9 cellular contexts compared by ENCODE assay signal in the genomic region with DNA sequence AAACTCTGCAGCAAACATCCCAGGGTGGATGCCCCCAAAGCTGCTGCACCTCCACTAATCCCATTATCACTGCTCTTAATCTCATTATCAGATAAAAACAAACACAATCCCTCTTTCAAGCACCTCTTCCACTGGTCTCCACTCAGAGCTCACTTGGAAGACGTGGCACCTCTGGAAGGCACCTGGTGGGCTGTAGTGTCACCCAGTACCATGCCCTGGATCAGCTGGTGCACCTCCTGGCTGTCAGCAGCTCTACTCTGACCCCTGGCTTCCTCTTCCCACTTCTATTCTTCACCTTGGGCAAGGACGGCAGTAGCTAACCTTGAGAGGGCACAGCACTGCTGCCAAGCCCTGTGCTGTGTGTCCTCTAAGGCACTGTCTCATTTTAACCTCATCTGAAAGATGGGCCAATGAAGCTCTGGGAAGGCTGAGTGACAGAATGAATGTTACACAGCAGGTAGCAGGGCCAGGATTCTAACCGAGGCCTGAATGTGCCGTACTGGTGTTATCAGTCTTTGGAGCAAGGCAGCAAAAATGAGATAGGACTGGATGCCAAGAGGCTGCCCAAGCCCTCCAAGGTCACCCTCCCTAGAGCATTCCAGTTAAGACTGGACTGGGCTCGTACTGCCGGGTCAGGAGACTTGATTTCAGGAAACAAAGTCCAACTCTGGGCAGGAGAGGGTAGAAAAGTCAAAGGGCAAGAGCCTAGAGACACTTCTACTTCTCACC. TPM values are rescaled to one million over a fixed set of nuclear protein-coding genes. Genes with fewer than 3 reads are reported as not detected.
DNase-seq lines count a peak whose midpoint lies in the region; ATAC-seq and TF ChIP-seq lines count a peak whose summit lies in the region.
"Had no signal": no experiment of that assay in that cellular context is flagged by ENCODE, and none has a peak within 500 bp of the region (broad histone marks: within the 10 kb centered on the region; RNA-seq: fewer than 3 reads in every experiment).

No MANE protein-coding gene starts in this region.

- H3K9me3 Mint-ChIP-seq in activated naive CD4-positive, alpha-beta T cell treated with anti-CD3 and anti-CD28 coated beads for 36 hours = peaks cover 2% of the 10 kb centered on the region

- CTCF ChIA-PET in activated naive CD4-positive, alpha-beta T cell treated with anti-CD3 and anti-CD28 coated beads for 36 hours (lab: Charles Lee) = interaction anchor here (0.6 to 1.6 kb wide), 4 partner anchors 8 to 33 kb away, joined by 3 to 4 read pairs (median 4); no protein-coding TSS in a partner anchor

- peaks cover 86% of the 10 kb centered on the region for H3K4me1 Mint-ChIP-seq in activated naive CD4-positive, alpha-beta T cell treated with anti-CD3 and anti-CD28 coated beads for 36 hours (ENCODE audit: low read depth)

- DNase-seq in activated naive CD4-positive, alpha-beta T cell treated with anti-CD3 and anti-CD28 coated beads for 36 hours = peak; percentile 26
- no peak for DNase-seq in activated naive CD4-positive, alpha-beta T cell treated with Interleukin-2 at 50 U/mL for 16 hours
- DNase-seq in choroid plexus epithelial cell (ENCODE audit: low read depth) = no peak
- DNase-seq in mucosa of gallbladder (ENCODE audit: low spot score) = peak; percentile 44
- DNase-seq in upper lobe of right lung = peak; percentile 27
- no peak for DNase-seq in NCI-H2171 (lab: John Stamatoyannopoulos, UW)
- DNase-seq: central memory CD4-positive, alpha-beta T cell had no signal

- peaks cover 92% of the 10 kb centered on the region for H3K4me1 ChIP-seq in upper lobe of right lung

- peaks cover 17% of the 10 kb centered on the region for H3K36me3 Mint-ChIP-seq in activated naive CD4-positive, alpha-beta T cell treated with anti-CD3 and anti-CD28 coated beads for 36 hours (ENCODE audit: low read depth)

- no peaks in the 10 kb centered on the region for H3K27me3 ChIP-seq in upper lobe of right lung

- H3K27me3 Mint-ChIP-seq in activated naive CD4-positive, alpha-beta T cell treated with anti-CD3 and anti-CD28 coated beads for 36 hours (ENCODE audit: low read depth) = no peaks in the 10 kb centered on the region

- no peak overlapping the region for H3K4me3 ChIP-seq in choroid plexus epithelial cell (ENCODE audit: low read depth, low read length)
- no peak overlapping the region for H3K4me3 ChIP-seq in upper lobe of right lung

- intact Hi-C loops in activated naive CD4-positive, alpha-beta T cell treated with anti-CD3 and anti-CD28 coated beads for 36 hours (cut with micrococcal nuclease) = no loop called here
- intact Hi-C loops in upper lobe of right lung (cut with DNase I) = loop anchor here (10.0 kb wide), 1 partner anchor 50 kb away; no protein-coding TSS in a partner anchor

- peak; percentile 4 for TF ChIP-seq CTCF in choroid plexus epithelial cell (conservative IDR thresholded peaks at IDR 0.05; ENCODE audit: low read depth, low read length)
- no peak for TF ChIP-seq CTCF in upper lobe of right lung (IDR thresholded peaks at IDR 0.05)

- H3K36me3 ChIP-seq in upper lobe of right lung = no peaks in the 10 kb centered on the region

- no peak overlapping the region for H3K27ac ChIP-seq in upper lobe of right lung

- no peak overlapping the region for H3K4me3 Mint-ChIP-seq in activated naive CD4-positive, alpha-beta T cell treated with anti-CD3 and anti-CD28 coated beads for 36 hours

- ATAC-seq in upper lobe of right lung (no peak), GM18519 (IDR thresholded peaks at IDR 0.05; ENCODE audit: low FRiP score, unreplicated experiment) (no peak), HG02938 (IDR thresholded peaks at IDR 0.05; ENCODE audit: unreplicated experiment) (no peak)

- peak overlapping the region; percentile 61 for H3K27ac Mint-ChIP-seq in activated naive CD4-positive, alpha-beta T cell treated with anti-CD3 and anti-CD28 coated beads for 36 hours

- no peaks in the 10 kb centered on the region for H3K9me3 ChIP-seq in upper lobe of right lung

RNA-seq across cellular contexts. Expression of gene BRD4, which starts 7.4 kb away (rescaled TPM):
- total RNA-seq in activated naive CD4-positive, alpha-beta T cell treated with anti-CD3 and anti-CD28 coated beads for 36 hours = 100 to 1,000 TPM; 109 to 111 TPM
- 87.8 TPM for total RNA-seq in mucosa of gallbladder
- 101 TPM for total RNA-seq in upper lobe of right lung

RNA-seq across cellular contexts. Expression of gene AKAP8, which starts 54.6 kb away (rescaled TPM):
- total RNA-seq in activated naive CD4-positive, alpha-beta T cell treated with anti-CD3 and anti-CD28 coated beads for 36 hours = 10 to 100 TPM; 27.1 to 30.3 TPM
- total RNA-seq in mucosa of gallbladder (38.9 TPM), upper lobe of right lung (31.0 TPM)

Comparison
In these comparisons a context has a peak if more than half of its experiments do, and no peak if none do; other contexts are left out.
1. DNase-seq: peak in activated naive CD4-positive, alpha-beta T cell treated with anti-CD3 and anti-CD28 coated beads for 36 hours (single experiment), mucosa of gallbladder (single experiment) and upper lobe of right lung (single experiment); none in activated naive CD4-positive, alpha-beta T cell treated with Interleukin-2 at 50 U/mL for 16 hours (single experiment), choroid plexus epithelial cell (single experiment) and NCI-H2171 (single experiment).